ENCODE assay signal across 8 cellular contexts in the genomic region with DNA sequence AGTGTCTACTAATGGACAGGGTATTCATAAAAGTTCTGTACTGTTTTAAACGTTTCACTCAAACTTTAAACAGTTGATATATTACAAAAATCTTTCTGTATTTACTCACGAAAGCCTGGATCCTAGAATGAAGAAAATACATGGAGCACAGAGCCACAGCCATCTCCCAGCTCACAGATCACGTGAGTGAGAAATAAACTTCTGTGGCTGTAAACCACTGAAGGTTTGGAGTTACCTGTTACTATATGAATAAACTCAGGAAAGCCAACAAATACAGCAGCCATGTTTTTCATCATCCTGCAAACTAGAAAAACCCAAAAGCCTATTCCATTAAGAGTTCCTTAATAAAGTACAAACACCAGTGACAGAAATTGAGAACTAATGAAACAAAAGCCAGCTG. TPM values are rescaled to one million over a fixed set of nuclear protein-coding genes. Genes with fewer than 3 reads are reported as not detected.
DNase-seq lines count a peak whose midpoint lies in the region; ATAC-seq and TF ChIP-seq lines count a peak whose summit lies in the region.

No MANE protein-coding gene starts in this region.

- H3K27ac ChIP-seq in heart right ventricle: peak overlapping the region in 9 of 10 donors; percentile 82 to 99 (median 97)
- H3K27ac ChIP-seq in caudate nucleus (ENCODE audit: low read depth, low read length): peak overlapping the region; percentile 94
- peak overlapping the region; percentile 90 to 95 for H3K27ac ChIP-seq in uterus

- H3K4me1 Mint-ChIP-seq in mesothelial cell of epicardium: peaks cover 49% of the 10 kb centered on the region

- H3K27me3 Mint-ChIP-seq in mesothelial cell of epicardium (ENCODE audit: low read depth): no peaks in the 10 kb centered on the region

- peak overlapping the region; percentile 99 for H3K27ac Mint-ChIP-seq in mesothelial cell of epicardium

- peaks cover 0 to 21% (median 0%) of the 10 kb centered on the region in 9 donors for H3K36me3 ChIP-seq in heart right ventricle
- no peaks in the 10 kb centered on the region for H3K36me3 ChIP-seq in uterus

- DNase-seq in heart right ventricle: no peak
- DNase-seq in cardiac septum (ENCODE audit: low spot score): no peak
- DNase-seq in caudate nucleus (lab: John Stamatoyannopoulos, UW): no peak
- no peak for DNase-seq in mesothelial cell of epicardium (ENCODE audit: low spot score in 2 of 2, unreplicated experiment in 2 of 2)
- no peak for DNase-seq in uterus
- DNase-seq in DMS79 treated with DMSO at 0.1 percent for 48 hours (lab: John Stamatoyannopoulos, UW): no peak
- no peak for DNase-seq in RPMI8226

- no peaks in the 10 kb centered on the region for H3K9me3 Mint-ChIP-seq in mesothelial cell of epicardium

- intact Hi-C loops in heart right ventricle (cut with DNase I) (loop anchor here in 7 of 10 donors (1.0 to 10.0 kb wide), 8 partner anchors 8 to 142 kb away; a partner anchor contains a TSS), cardiac septum (cut with DNase I) (loop anchor here (1.0 kb wide), 2 partner anchors 8 to 99 kb away; a partner anchor contains a TSS), uterus (cut with DNase I; ENCODE audit: low total_unique reads) (loop anchor here (5.0 kb wide), 1 partner anchor 92 kb away; no protein-coding TSS in a partner anchor)

- TF ChIP-seq POLR2A in uterus (IDR thresholded peaks at IDR 0.05): no peak

- TF ChIP-seq CTCF in heart right ventricle (IDR thresholded peaks at IDR 0.05): no peak
- TF ChIP-seq CTCF in mesothelial cell of epicardium (IDR thresholded peaks at IDR 0.05; ENCODE audit: unreplicated experiment): no peak
- no peak for TF ChIP-seq CTCF in uterus (IDR thresholded peaks at IDR 0.05)

- H3K9me3 ChIP-seq in heart right ventricle: no peaks in the 10 kb centered on the region
- no peaks in the 10 kb centered on the region for H3K9me3 ChIP-seq in uterus

- no peak for ATAC-seq in heart right ventricle
- no peak for ATAC-seq in HG03520 (IDR thresholded peaks at IDR 0.05; ENCODE audit: unreplicated experiment)

- no peaks in the 10 kb centered on the region for H3K36me3 Mint-ChIP-seq in mesothelial cell of epicardium

- H3K4me1 ChIP-seq in heart right ventricle: peaks cover 3 to 60% (median 48%) of the 10 kb centered on the region in 9 donors
- H3K4me1 ChIP-seq in uterus: peaks cover 0 to 4% of the 10 kb centered on the region in 2 donors

- H3K4me3 ChIP-seq in heart right ventricle: peak overlapping the region; percentile 60 to 99 (median 90)
- peak overlapping the region; percentile 92 to 99 for H3K4me3 ChIP-seq in uterus

- H3K27me3 ChIP-seq in heart right ventricle (no peaks in the 10 kb centered on the region), uterus (no peaks in the 10 kb centered on the region)

- WGBS in heart right ventricle, 2 donors: 15 to 18% methylated on average over 3 of the region's 3 CpGs

- peak overlapping the region; percentile 96 for H3K4me3 Mint-ChIP-seq in mesothelial cell of epicardium

RNA-seq across cellular contexts. Expression of a gene that starts 0.9 kb away (rescaled TPM):
- total RNA-seq in heart right ventricle (10 to 100 TPM in 8 of 10 donors, 1 to 10 TPM in 2; 8.7 to 17.4 (median 11.7) TPM), cardiac septum (13.0 TPM), mesothelial cell of epicardium (46.2 to 48.5 TPM (median 48.2 TPM) in 3 replicates), uterus (10 to 100 TPM in 3 of 4 donors, 1 to 10 TPM in 1; 8.7 to 46.3 (median 19.9) TPM)
- polyA plus RNA-seq in heart right ventricle: 10 to 100 TPM in 1 of 2 donors, 1 to 10 TPM in 1; 9.4 to 12.5 TPM

RNA-seq across cellular contexts. Expression of a gene that starts 34.6 kb away (rescaled TPM):
- total RNA-seq in heart right ventricle (100 to 1,000 TPM; 235 to 487 (median 297) TPM), cardiac septum (433 TPM), mesothelial cell of epicardium (765 to 795 TPM (median 788 TPM) in 3 replicates), uterus (100 to 1,000 TPM; 236 to 475 (median 401) TPM)
- polyA plus RNA-seq in heart right ventricle: 1,000 to 10,000 TPM in 1 of 2 donors, 100 to 1,000 TPM in 1; 203 to 1,021 TPM
